Comparison of ENCODE assay signal across 18 cellular contexts in genomic region chr2:5368263-5368662, GRCh38.
"Had no signal": no experiment of that assay in that cellular context is flagged by ENCODE, and none has a peak within 500 bp of the region (broad histone marks: within the 10 kb centered on the region; RNA-seq: fewer than 3 reads in every experiment).

No MANE protein-coding gene starts in this region.

- H3K4me3 Mint-ChIP-seq: activated naive CD8-positive, alpha-beta T cell treated with anti-CD3 and anti-CD28 coated beads for 36 hours; activated T-cell treated with anti-CD3 and anti-CD28 coated beads, Interleukin-2, amount 50 U/mL, for 4 hours; immature natural killer cell; naive thymus-derived CD4-positive, alpha-beta T cell; stimulated activated naive B cell treated with anti-CD40 and anti-IgM and Interleukin-4, amounts not matched to agents 10 μg/mL and 1 μg/mL and 100 μg/mL, for 72 hours had no signal

- H3K27me3 ChIP-seq: tibial nerve had no signal

- DNase-seq: activated effector memory CD4-positive, alpha-beta T cell treated with anti-CD3 and anti-CD28 coated beads, Interleukin-2, amount 50 U/mL, for 16 hours; activated naive CD8-positive, alpha-beta T cell treated with anti-CD3 and anti-CD28 coated beads for 36 hours; activated T-cell treated with anti-CD3 and anti-CD28 coated beads, Interleukin-2, amount 50 U/mL, for 4 hours; anterior cingulate cortex; cerebellar nuclear complex; dermis blood vessel endothelial cell; erythroblast; immature natural killer cell; naive thymus-derived CD4-positive, alpha-beta T cell; occipital lobe; stimulated activated CD4-positive, alpha-beta T cell treated with anti-CD3 and anti-CD28 coated beads, Interleukin-2, amount 100 ng/mL, for 24 hours; stimulated activated naive B cell treated with anti-CD40 and anti-IgM and Interleukin-4, amounts not matched to agents 10 μg/mL and 1 μg/mL and 100 μg/mL, for 72 hours; T-helper 1 cell had no signal

- H3K9me3 ChIP-seq: prostate gland, tibial nerve had no signal

- H3K4me1 Mint-ChIP-seq: activated naive CD8-positive, alpha-beta T cell treated with anti-CD3 and anti-CD28 coated beads for 36 hours; immature natural killer cell; naive thymus-derived CD4-positive, alpha-beta T cell had no signal

- ATAC-seq: activated CD4-positive, CD25-positive, alpha-beta regulatory T cell treated with anti-CD3 and anti-CD28 coated beads, Interleukin-2, amount 50 U/mL, for 24 hours; activated T-cell treated with anti-CD3 and anti-CD28 coated beads, Interleukin-2, amount 50 U/mL, for 4 hours; naive thymus-derived CD4-positive, alpha-beta T cell; sciatic nerve; stimulated activated naive B cell treated with anti-CD40 and anti-IgM and Interleukin-4, amounts not matched to agents 10 μg/mL and 1 μg/mL and 100 μg/mL, for 72 hours had no signal

- H3K36me3 ChIP-seq: prostate gland, tibial nerve had no signal

- H3K4me3 ChIP-seq: lung, prostate gland, tibial nerve had no signal

- H3K4me1 ChIP-seq: prostate gland, tibial nerve had no signal

- H3K36me3 Mint-ChIP-seq: activated naive CD8-positive, alpha-beta T cell treated with anti-CD3 and anti-CD28 coated beads for 36 hours; immature natural killer cell; naive thymus-derived CD4-positive, alpha-beta T cell; stimulated activated naive B cell treated with anti-CD40 and anti-IgM and Interleukin-4, amounts not matched to agents 10 μg/mL and 1 μg/mL and 100 μg/mL, for 72 hours had no signal

- H3K27ac ChIP-seq: prostate gland, tibial nerve had no signal

- H3K27ac Mint-ChIP-seq: activated naive CD8-positive, alpha-beta T cell treated with anti-CD3 and anti-CD28 coated beads for 36 hours; immature natural killer cell; naive thymus-derived CD4-positive, alpha-beta T cell; stimulated activated naive B cell treated with anti-CD40 and anti-IgM and Interleukin-4, amounts not matched to agents 10 μg/mL and 1 μg/mL and 100 μg/mL, for 72 hours had no signal
